In genomic region chr14:45810152-45810872, GRCh38 we compare ENCODE assay signal across 12 cellular contexts.
DNase-seq lines count a peak whose midpoint lies in the region; ATAC-seq and TF ChIP-seq lines count a peak whose summit lies in the region.
"Had no signal": no experiment of that assay in that cellular context is flagged by ENCODE, and none has a peak within 500 bp of the region (broad histone marks: within the 10 kb centered on the region; RNA-seq: fewer than 3 reads in every experiment).

No MANE protein-coding gene starts in this region.

- H3K4me1 ChIP-seq in upper lobe of left lung, result no peaks in the 10 kb centered on the region

- H3K36me3 ChIP-seq in upper lobe of left lung, result no peaks in the 10 kb centered on the region

- no peak for TF ChIP-seq POLR2A in upper lobe of left lung (IDR thresholded peaks at IDR 0.05)

- no peaks in the 10 kb centered on the region for H3K36me3 Mint-ChIP-seq in WTC11
- no peaks in the 10 kb centered on the region for H3K36me3 Mint-ChIP-seq in mesothelial cell of epicardium

- no peak overlapping the region for H3K27ac ChIP-seq in upper lobe of left lung

- H3K4me1 Mint-ChIP-seq in WTC11, result peaks cover 15% of the 10 kb centered on the region
- peaks cover 34% of the 10 kb centered on the region for H3K4me1 Mint-ChIP-seq in mesothelial cell of epicardium

- H3K9me3 Mint-ChIP-seq in WTC11, result peaks cover 24% of the 10 kb centered on the region
- no peaks in the 10 kb centered on the region for H3K9me3 Mint-ChIP-seq in mesothelial cell of epicardium
- H3K9me3 Mint-ChIP-seq: dendritic cell treated with granulocyte-macrophage colony-stimulating factor and Interleukin-4, amounts not matched to agents 40 ng/mL and 50 ng/mL, for 4 days had no signal

- H3K27me3 Mint-ChIP-seq in WTC11 (ENCODE audit: low read depth) (no peaks in the 10 kb centered on the region), mesothelial cell of epicardium (ENCODE audit: low read depth) (no peaks in the 10 kb centered on the region)
- H3K27me3 Mint-ChIP-seq: activated T-cell treated with anti-CD3 and anti-CD28 coated beads, Interleukin-2, amount 50 U/mL, for 24 hours; dendritic cell treated with granulocyte-macrophage colony-stimulating factor and Interleukin-4, amounts not matched to agents 40 ng/mL and 50 ng/mL, for 4 days had no signal

- H3K4me3 Mint-ChIP-seq in WTC11 (no peak overlapping the region), mesothelial cell of epicardium (no peak overlapping the region)
- H3K4me3 Mint-ChIP-seq: activated T-cell treated with anti-CD3 and anti-CD28 coated beads, Interleukin-2, amount 50 U/mL, for 24 hours; dendritic cell treated with granulocyte-macrophage colony-stimulating factor and Interleukin-4, amounts not matched to agents 40 ng/mL and 50 ng/mL, for 4 days had no signal

- 17 to 28% methylated on average over 3 of the region's 3 CpGs for WGBS in upper lobe of left lung, 2 donors

- ATAC-seq in HG03066 (IDR thresholded peaks at IDR 0.05; ENCODE audit: low read depth, unreplicated experiment), result peak; percentile 78
- ATAC-seq in WTC11, result peak; percentile 83
- ATAC-seq in upper lobe of left lung (ENCODE audit: low FRiP score in 2 of 2), result no peak
- no peak for ATAC-seq in HG02571 (IDR thresholded peaks at IDR 0.05; ENCODE audit: unreplicated experiment)

- H3K27me3 ChIP-seq in upper lobe of left lung, result no peaks in the 10 kb centered on the region

- H3K27ac Mint-ChIP-seq in WTC11 (peak overlapping the region; percentile 81), mesothelial cell of epicardium (peak overlapping the region; percentile 93)
- H3K27ac Mint-ChIP-seq: activated T-cell treated with anti-CD3 and anti-CD28 coated beads, Interleukin-2, amount 50 U/mL, for 24 hours; dendritic cell treated with granulocyte-macrophage colony-stimulating factor and Interleukin-4, amounts not matched to agents 40 ng/mL and 50 ng/mL, for 4 days had no signal

- DNase-seq in EL (peak; percentile 13), WTC11 (ENCODE audit: low spot score) (no peak), mesothelial cell of epicardium (ENCODE audit: low spot score in 2 of 2, unreplicated experiment in 2 of 2) (no peak), upper lobe of left lung (no peak), NCI-H1694 (lab: John Stamatoyannopoulos, UW) (no peak), dedifferentiated amniotic fluid mesenchymal stem cell (ENCODE audit: extremely low spot score) (no peak)
- DNase-seq: activated T-cell treated with anti-CD3 and anti-CD28 coated beads, Interleukin-2, amount 50 U/mL, for 24 hours; DMS 273 treated with DMSO at 0.1 percent for 48 hours; NCI-H2171 treated with DMSO at 0.1 percent for 48 hours had no signal

- POLR2A ChIA-PET in WTC11 (lab: Charles Lee), result no interaction called here

- TF ChIP-seq EP300 in upper lobe of left lung (IDR thresholded peaks at IDR 0.05), result no peak

- no peaks in the 10 kb centered on the region for H3K9me3 ChIP-seq in upper lobe of left lung

- no peak overlapping the region for H3K4me3 ChIP-seq in upper lobe of left lung

- CTCF ChIA-PET in WTC11 (lab: Charles Lee), result no interaction called here

- TF ChIP-seq CTCF in WTC11 (IDR thresholded peaks at IDR 0.05) (no peak), mesothelial cell of epicardium (IDR thresholded peaks at IDR 0.05; ENCODE audit: unreplicated experiment) (no peak), upper lobe of left lung (IDR thresholded peaks at IDR 0.05) (peak in 2 of 6 experiments; percentile 9 to 18)

TF ChIP-seq in WTC11, 78 proteins besides CTCF, POLR2A, EP300 and RAD21 (continues in another document):
- TF ChIP-seq ZNF425 (CRISPR knock-in tag; conservative IDR thresholded peaks at IDR 0.05) (no peak), ZNF532 (CRISPR knock-in tag; IDR thresholded peaks at IDR 0.05; ENCODE audit: borderline replicate concordance) (no peak), ARID4B (CRISPR knock-in tag; IDR thresholded peaks at IDR 0.05; ENCODE audit: borderline replicate concordance) (no peak), FOXJ3 (CRISPR knock-in tag; IDR thresholded peaks at IDR 0.05; ENCODE audit: borderline replicate concordance) (no peak), MAX (CRISPR knock-in tag; IDR thresholded peaks at IDR 0.05) (no peak)

Comparison
In these comparisons a context has a peak if more than half of its experiments do, and no peak if none do; other contexts are left out.
1. ATAC-seq: peak in HG03066 (single experiment) and WTC11 (single experiment); none in upper lobe of left lung (0 of 2) and HG02571 (single experiment).